Comparison of ENCODE assay signal across 7 cellular contexts in the genomic region with DNA sequence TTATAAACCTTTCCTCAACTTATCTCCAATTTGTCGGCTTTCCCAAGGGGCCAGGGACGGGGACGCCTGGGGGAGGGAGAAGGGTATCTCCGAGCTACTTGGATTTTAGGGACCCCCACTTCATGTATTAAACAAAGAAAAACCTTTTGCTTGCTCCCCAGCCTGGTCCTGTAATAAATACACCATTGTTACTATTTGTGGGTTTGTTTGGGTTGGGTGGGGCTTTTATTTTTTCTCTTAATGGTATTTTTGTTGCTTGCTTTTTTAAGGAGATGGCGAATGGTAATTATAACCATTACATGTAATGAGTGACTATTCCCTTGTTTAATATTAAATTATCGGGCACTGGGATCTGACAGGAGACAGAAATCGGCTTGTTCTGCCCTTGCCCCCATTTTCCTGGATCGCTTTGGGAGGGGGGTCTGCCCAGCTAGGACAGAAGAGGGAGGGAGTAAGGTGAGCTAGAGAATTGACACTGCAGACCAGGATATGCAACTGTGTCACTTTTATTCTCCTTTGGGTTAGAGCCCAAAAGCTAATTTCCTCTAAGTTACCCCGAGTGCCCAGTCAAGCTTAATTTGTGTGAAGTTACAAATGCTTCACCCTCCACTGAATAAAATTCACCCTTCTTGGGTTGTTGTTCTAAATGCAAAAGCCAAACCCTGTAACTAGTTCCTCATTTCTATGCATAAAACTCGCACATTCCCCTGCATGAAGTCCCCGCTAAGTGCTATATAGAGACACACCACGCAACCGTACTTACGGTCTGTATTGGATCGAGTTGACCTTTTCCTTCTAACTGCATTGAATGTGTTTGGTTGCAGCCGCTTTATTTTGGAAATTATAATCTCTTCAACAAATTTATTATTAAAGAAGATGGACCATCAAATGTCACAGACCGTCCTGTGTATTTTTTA. TPM values are rescaled to one million over a fixed set of nuclear protein-coding genes. Genes with fewer than 3 reads are reported as not detected.
DNase-seq lines count a peak whose midpoint lies in the region; ATAC-seq and TF ChIP-seq lines count a peak whose summit lies in the region.

No MANE protein-coding gene starts in this region.

- H3K4me3 ChIP-seq in cardiac fibroblast (replicated peaks in 1 of 2; ENCODE audit: low read depth in 2 of 2, low read length in 2 of 2) (peak overlapping the region; percentile 64 to 83), left lung (peak overlapping the region; percentile 46 to 61), tibial artery (peak overlapping the region; percentile 50 to 53)

- TF ChIP-seq CTCF in cardiac fibroblast (IDR thresholded peaks at IDR 0.05; ENCODE audit: low read depth, low read length) (no peak), left lung (IDR thresholded peaks at IDR 0.05) (no peak), tibial artery (IDR thresholded peaks at IDR 0.05) (no peak)

- intact Hi-C loops in left lung (cut with DNase I) (no loop called here), tibial artery (cut with DNase I; ENCODE audit: low total_unique reads) (no loop called here)

- H3K27me3 ChIP-seq in left lung (peaks cover 0 to 28% of the 10 kb centered on the region in 2 donors), tibial artery (no peaks in the 10 kb centered on the region)

- H3K9me3 ChIP-seq in left lung (no peaks in the 10 kb centered on the region), tibial artery (no peaks in the 10 kb centered on the region)

- H3K27ac ChIP-seq in left lung (peak overlapping the region; percentile 89 to 94), tibial artery (peak overlapping the region; percentile 81 to 83)

- H3K4me1 ChIP-seq in left lung, result peaks cover 0 to 33% of the 10 kb centered on the region in 2 donors
- H3K4me1 ChIP-seq in tibial artery, result peaks cover 0 to 17% (median 10%) of the 10 kb centered on the region in 4 donors

- peak; percentile 30 for ATAC-seq in GM18520 (IDR thresholded peaks at IDR 0.05; ENCODE audit: unreplicated experiment)
- ATAC-seq in HG02610 (IDR thresholded peaks at IDR 0.05; ENCODE audit: unreplicated experiment), result peak; percentile 62
- ATAC-seq in left lung, result peak; percentile 18

- DNase-seq in NCI-H2227 (lab: John Stamatoyannopoulos, UW; ENCODE audit: unreplicated experiment) (peak; percentile 32), cardiac fibroblast (ENCODE audit: low read depth in 2 of 2) (peak in 1 of 2 donors; percentile 53), left lung (no peak), tibial artery (no peak)
- DNase-seq in stimulated activated CD4-positive, alpha-beta T cell treated with anti-CD3 and anti-CD28 coated beads, Interleukin-4, amount 100 ng/mL, for 1 hour, result no peak

- H3K36me3 ChIP-seq in left lung, result no peaks in the 10 kb centered on the region
- no peaks in the 10 kb centered on the region for H3K36me3 ChIP-seq in tibial artery

RNA-seq across cellular contexts. Expression of a gene that starts 1.6 kb away (rescaled TPM):
- total RNA-seq in left lung, result 10 to 100 TPM; 21.9 to 24.0 TPM
